In the genomic region with DNA sequence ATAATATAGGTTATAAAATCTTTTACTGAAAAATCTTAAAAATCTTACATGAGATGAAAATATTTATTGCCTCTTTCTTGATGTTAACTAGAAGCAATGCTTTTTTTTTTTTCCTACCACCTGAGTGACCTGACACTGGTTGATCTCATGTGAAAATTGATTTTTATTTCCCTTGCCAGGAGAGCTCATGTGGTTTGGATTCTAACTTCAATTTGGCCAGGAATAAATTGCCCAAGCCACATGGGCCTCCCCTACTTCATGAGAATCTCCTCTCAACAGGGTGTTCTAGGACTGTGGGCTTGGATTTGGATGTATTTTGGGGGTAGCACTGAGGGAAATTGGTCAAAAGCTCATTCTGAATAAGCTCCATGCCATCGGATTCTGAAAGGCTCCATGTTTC, we compare ENCODE assay signal across 17 cellular contexts. TPM values are rescaled to one million over a fixed set of nuclear protein-coding genes. Genes with fewer than 3 reads are reported as not detected.
DNase-seq lines count a peak whose midpoint lies in the region; ATAC-seq and TF ChIP-seq lines count a peak whose summit lies in the region.
"Had no signal": no experiment of that assay in that cellular context is flagged by ENCODE, and none has a peak within 500 bp of the region (broad histone marks: within the 10 kb centered on the region; RNA-seq: fewer than 3 reads in every experiment).

No MANE protein-coding gene starts in this region.

- H4K5ac ChIP-seq in H9 (ENCODE audit: insufficient read length, low read depth, low read length): no peak overlapping the region

- H2BK12ac ChIP-seq in H9 (ENCODE audit: insufficient read length, low read depth, low read length): no peak overlapping the region

- no peak overlapping the region for H2BK5ac ChIP-seq in H9 (ENCODE audit: insufficient read length, low read length)

- no peak overlapping the region for H2AFZ ChIP-seq in H9 (ENCODE audit: low read length)
- H2AFZ ChIP-seq: GM23248 had no signal

- H3K4me3 ChIP-seq in endodermal cell (ENCODE audit: low read length): no peak overlapping the region
- H3K4me3 ChIP-seq: BLaER1, GM12878, GM23248 had no signal

- H4K8ac ChIP-seq in H9 (replicated peaks; ENCODE audit: insufficient read length, low read depth, low read length): no peak overlapping the region

- DNase-seq in Calu3 (no peak), H9 (no peak), endodermal cell (no peak), nephron progenitor cell (no peak), HCEC 1CT (no peak)
- DNase-seq in activated CD8-positive, alpha-beta memory T cell treated with anti-CD3 and anti-CD28 coated beads, Interleukin-2, amount 50 U/mL, for 4 hours: no peak
- DNase-seq: 8988T; CD4-positive, alpha-beta memory T cell; DMS79 treated with DMSO at 0.1 percent for 48 hours; EL; GM23248 had no signal

- WGBS in H9 (ENCODE audit: extremely low coverage, insufficient read length, low lambda C conversion rate): no CpG with 5 or more reads among the region's 1 CpG
- WGBS in endodermal cell (ENCODE audit: insufficient coverage in 1 of 2, insufficient read length in 1 of 2), 2 experiments: 100% methylated on average over 1 of the region's 1 CpG; no CpG with 5 or more reads in 1 of the 2 experiments

- H3K4ac ChIP-seq in H9 (ENCODE audit: low read depth, low read length): no peak overlapping the region

- no peaks in the 10 kb centered on the region for H3K79me2 ChIP-seq in H9 (ENCODE audit: insufficient read depth, low read length)

- no peak overlapping the region for H4K91ac ChIP-seq in H9 (ENCODE audit: insufficient read length, low read depth, low read length)

- no peak overlapping the region for H2BK120ac ChIP-seq in H9 (ENCODE audit: low read depth, low read length, poor library complexity, severe bottlenecking)

- no peak overlapping the region for H3K56ac ChIP-seq in H9 (ENCODE audit: insufficient read length, low read depth, low read length)

- no peak overlapping the region for H2BK15ac ChIP-seq in H9 (ENCODE audit: low read depth, low read length)

- H3T11ph ChIP-seq in H9 (ENCODE audit: low read length): no peak overlapping the region

- intact Hi-C loops in Calu3 (cut with micrococcal nuclease; ENCODE audit: unreplicated experiment): no loop called here

- CTCF ChIA-PET in Calu3 (lab: Charles Lee): interaction anchor here (0.8 to 0.9 kb wide), 2 partner anchors 19 to 71 kb away, joined by 3 read pairs; no protein-coding TSS in a partner anchor

- H3K36me3 Mint-ChIP-seq in Calu3 (ENCODE audit: insufficient read depth, unreplicated experiment) (peaks cover 31% of the 10 kb centered on the region), H9 (ENCODE audit: insufficient read depth in 1 of 3, low read depth in 3 of 3) (peaks cover 38 to 46% (median 44%) of the 10 kb centered on the region in 3 experiments), endodermal cell (ENCODE audit: low read depth) (peaks cover 48% of the 10 kb centered on the region), nephron progenitor cell (ENCODE audit: low read depth) (peaks cover 50% of the 10 kb centered on the region)

- H3K79me1 ChIP-seq in H9 (ENCODE audit: insufficient read depth, low read depth, low read length, poor library complexity, severe bottlenecking): no peaks in the 10 kb centered on the region

- no peaks in the 10 kb centered on the region for H3K27me3 ChIP-seq in H9 (ENCODE audit: insufficient read depth, low read length)
- H3K27me3 ChIP-seq in endodermal cell (ENCODE audit: control insufficient read depth, insufficient read depth, low read length, poor library complexity, severe bottlenecking): no peaks in the 10 kb centered on the region
- H3K27me3 ChIP-seq: BLaER1 had no signal

- H3K23ac ChIP-seq in H9 (ENCODE audit: insufficient read length, low read depth, low read length): no peak overlapping the region

- peaks cover 4% of the 10 kb centered on the region for H3K9me3 Mint-ChIP-seq in Calu3 (ENCODE audit: low read depth, unreplicated experiment)
- H3K9me3 Mint-ChIP-seq in H9: peaks cover 4 to 19% of the 10 kb centered on the region in 2 experiments; a peak in 4 of 5 replicates
- peaks cover 30% of the 10 kb centered on the region for H3K9me3 Mint-ChIP-seq in endodermal cell
- peaks cover 23% of the 10 kb centered on the region for H3K9me3 Mint-ChIP-seq in nephron progenitor cell

- H3K9ac ChIP-seq in H9 (ENCODE audit: extremely low read depth, insufficient read length, low read length) (no peak overlapping the region), endodermal cell (ENCODE audit: extremely low read depth, low read length, poor library complexity, severe bottlenecking) (no peak overlapping the region)
- H3K9ac ChIP-seq: BLaER1, GM23248 had no signal

- H3K9me3 ChIP-seq in H9 (ENCODE audit: control insufficient read depth, low read depth, low read length): no peaks in the 10 kb centered on the region
- H3K9me3 ChIP-seq in endodermal cell (ENCODE audit: control insufficient read depth, low read length): peaks cover 33% of the 10 kb centered on the region

- H3K23me2 ChIP-seq in H9 (ENCODE audit: insufficient read length, low read depth, low read length, poor library complexity, severe bottlenecking): no peaks in the 10 kb centered on the region

- ATAC-seq in GM21381 (IDR thresholded peaks at IDR 0.05; ENCODE audit: unreplicated experiment): no peak
- ATAC-seq: GM12878 had no signal

- no TSS peak for BruUV-seq in Calu3 (replicated peaks; lab: Mats Ljungman, UMichigan)

- H3K27me3 Mint-ChIP-seq in Calu3 (ENCODE audit: unreplicated experiment) (no peaks in the 10 kb centered on the region), H9 (ENCODE audit: low read depth) (no peaks in the 10 kb centered on the region), endodermal cell (ENCODE audit: insufficient read depth) (no peaks in the 10 kb centered on the region), nephron progenitor cell (ENCODE audit: low read depth, poor library complexity) (peaks cover 6% of the 10 kb centered on the region)
- H3K27me3 Mint-ChIP-seq: CD4-positive, alpha-beta memory T cell had no signal

- no peak overlapping the region for H3K18ac ChIP-seq in H9 (ENCODE audit: insufficient read length, low read depth, low read length)

- H3K4me1 ChIP-seq in H9 (ENCODE audit: insufficient read depth, low read length): no peaks in the 10 kb centered on the region
- peaks cover 4% of the 10 kb centered on the region for H3K4me1 ChIP-seq in endodermal cell (ENCODE audit: control insufficient read depth, insufficient read depth, low read length)
- H3K4me1 ChIP-seq: BLaER1 had no signal

- no peaks in the 10 kb centered on the region for H4K20me1 ChIP-seq in H9 (ENCODE audit: control insufficient read depth, insufficient read depth, insufficient read length)
- H4K20me1 ChIP-seq: BLaER1 had no signal

- no peak overlapping the region for H3K4me2 ChIP-seq in H9 (ENCODE audit: insufficient read depth, insufficient read length, low read length)
- H3K4me2 ChIP-seq: BLaER1 had no signal

- H3K14ac ChIP-seq in H9 (ENCODE audit: insufficient read depth, low read length): no peak overlapping the region

- H3K4me1 Mint-ChIP-seq in Calu3 (ENCODE audit: low read depth, unreplicated experiment) (peaks cover 8% of the 10 kb centered on the region), H9 (no peaks in the 10 kb centered on the region), endodermal cell (peaks cover 4% of the 10 kb centered on the region), nephron progenitor cell (no peaks in the 10 kb centered on the region)
- H3K4me1 Mint-ChIP-seq: CD14-positive monocyte; CD4-positive, alpha-beta memory T cell had no signal

- peak overlapping the region; percentile 8 for H3K27ac Mint-ChIP-seq in Calu3 (ENCODE audit: unreplicated experiment)
- H3K27ac Mint-ChIP-seq in H9: peak overlapping the region in 2 of 3 experiments; percentile 4 to 7; a peak in 1 of 7 replicates
- peak overlapping the region; percentile 28 for H3K27ac Mint-ChIP-seq in endodermal cell
- H3K27ac Mint-ChIP-seq in nephron progenitor cell: peak overlapping the region; percentile 86

- TF ChIP-seq CTCF in Calu3 (IDR thresholded peaks at IDR 0.05; ENCODE audit: unreplicated experiment): no peak
- no peak for TF ChIP-seq CTCF in H9 (conservative IDR thresholded peaks at IDR 0.05)
- TF ChIP-seq CTCF in endodermal cell (conservative IDR thresholded peaks at IDR 0.05): no peak
- TF ChIP-seq CTCF in nephron progenitor cell (IDR thresholded peaks at IDR 0.05): no peak

- H3K4me3 Mint-ChIP-seq in Calu3 (ENCODE audit: low read depth, unreplicated experiment): no peak overlapping the region
- H3K4me3 Mint-ChIP-seq in H9: no peak overlapping the region
- H3K4me3 Mint-ChIP-seq in endodermal cell: no peak overlapping the region
- H3K4me3 Mint-ChIP-seq in nephron progenitor cell: no peak overlapping the region
- H3K4me3 Mint-ChIP-seq: CD14-positive monocyte; CD4-positive, alpha-beta memory T cell had no signal

- H3K27ac ChIP-seq in H9 (ENCODE audit: insufficient read length, low read depth, low read length) (no peak overlapping the region), endodermal cell (ENCODE audit: low read depth, low read length) (no peak overlapping the region)
- H3K27ac ChIP-seq: BLaER1, GM23248 had no signal

- no peak overlapping the region for H2BK20ac ChIP-seq in H9 (ENCODE audit: low read depth, low read length, poor library complexity, severe bottlenecking)

- peaks cover 42% of the 10 kb centered on the region for H3K36me3 ChIP-seq in endodermal cell (ENCODE audit: control insufficient read depth, insufficient read depth, low read length)

- H2AK5ac ChIP-seq in H9 (ENCODE audit: insufficient read length, low read length): no peak overlapping the region

RNA-seq across cellular contexts. Expression of gene IDH1, which starts 20.1 kb away (rescaled TPM):
- total RNA-seq in Calu3 (2022): 166 TPM in 2 replicates
- total RNA-seq in H9 (2021): 232 and 234 TPM in 2 replicates
- 100 to 1,000 TPM; 305 to 431 TPM for total RNA-seq in endodermal cell
- 228 TPM for polyA plus RNA-seq in endodermal cell (2013, experiment 1 of 2)
- polyA plus RNA-seq in endodermal cell (2013, experiment 2 of 2): 244 TPM

RNA-seq across cellular contexts. Expression of gene PIKFYVE, which starts 31.3 kb away (rescaled TPM):
- total RNA-seq in Calu3 (2022) (24.2 and 26.4 TPM in 2 replicates), H9 (2021) (25.7 and 27.2 TPM in 2 replicates), endodermal cell (10 to 100 TPM; 34.9 to 41.2 TPM)
- polyA plus RNA-seq in endodermal cell (2013, experiment 1 of 2): 19.7 TPM
- polyA plus RNA-seq in endodermal cell (2013, experiment 2 of 2): 22.8 TPM

RNA-seq across cellular contexts. Expression of gene C2orf80, which starts 45.0 kb away (rescaled TPM):
- total RNA-seq in Calu3 (2022): not detected in 2 replicates
- not detected in 2 replicates for total RNA-seq in H9 (2021)
- total RNA-seq in endodermal cell: under 1 TPM in 1 of 2 donors, not detected in 1; 0.55 TPM
- polyA plus RNA-seq in endodermal cell (2013, experiment 1 of 2): 1.9 TPM
- polyA plus RNA-seq in endodermal cell (2013, experiment 2 of 2): 1.5 TPM
- total RNA-seq: A673; CD4-positive, alpha-beta memory T cell; GM12878; GM23248 had no signal
- polyA plus RNA-seq: AG04450; CD14-positive monocyte; CD4-positive, alpha-beta memory T cell; GM12878; GM23248 had no signal

Comparison
In these comparisons a context has a peak if more than half of its experiments do, and no peak if none do; other contexts are left out.
1. H3K27ac Mint-ChIP-seq: peak in every context shown above with its lines; median percentile 86 in nephron progenitor cell; 28 in endodermal cell; 8 in Calu3; 6 in H9.